22 cellular contexts compared by ENCODE assay signal in genomic region chr3:73071952-73072351, GRCh38. TPM values are rescaled to one million over a fixed set of nuclear protein-coding genes. Genes with fewer than 3 reads are reported as not detected.
DNase-seq lines count a peak whose midpoint lies in the region; ATAC-seq, FAIRE-seq and TF ChIP-seq lines count a peak whose summit lies in the region.
"Had no signal": no experiment of that assay in that cellular context is flagged by ENCODE, and none has a peak within 500 bp of the region (broad histone marks: within the 10 kb centered on the region; RNA-seq: fewer than 3 reads in every experiment).

No MANE protein-coding gene starts in this region.

- no peaks in the 10 kb centered on the region for H3K9me3 ChIP-seq in SJSA1 (replicated peaks)
- H3K9me3 ChIP-seq in HepG2 (ENCODE audit: low read length) = no peaks in the 10 kb centered on the region
- no peaks in the 10 kb centered on the region for H3K9me3 ChIP-seq in CD8-positive, alpha-beta memory T cell (ENCODE audit: low read length)
- H3K9me3 ChIP-seq: BLaER1 treated with 17β-estradiol and CSF1 and Interleukin-3, amounts not matched to agents 10 nM and 100 nM; HAP-1; Peyer's patch had no signal

- CTCF ChIA-PET in HepG2 (lab: Yijun Ruan, JAX; ENCODE audit: low intra/inter-chr PET ratio, low total read pairs) = no interaction called here
- CTCF ChIA-PET in CD8-positive, alpha-beta memory T cell (lab: Charles Lee) = no interaction called here

- no peak overlapping the region for H2AFZ ChIP-seq in ACC112 (ENCODE audit: low read length, unreplicated experiment)
- no peak overlapping the region for H2AFZ ChIP-seq in HepG2 (ENCODE audit: low read length)

- peaks cover 6% of the 10 kb centered on the region; the same call in 1 of the 2 replicates for H3K36me3 ChIP-seq in ACC112 (ENCODE audit: insufficient read depth, low read length)
- H3K36me3 ChIP-seq in SJSA1 = peaks cover 13% of the 10 kb centered on the region
- peaks cover 0 to 4% of the 10 kb centered on the region in 2 experiments; a peak in 2 of 5 replicates for H3K36me3 ChIP-seq in HepG2 (replicated peaks in 1 of 2; ENCODE audit: control insufficient read depth in 1 of 2, insufficient read depth in 2 of 2, low read length in 2 of 2)
- H3K36me3 ChIP-seq in CD8-positive, alpha-beta memory T cell (ENCODE audit: insufficient read depth, low read length) = no peaks in the 10 kb centered on the region

- H3K36me3 Mint-ChIP-seq in CD8-positive, alpha-beta memory T cell = peaks cover 0 to 4% (median 0%) of the 10 kb centered on the region in 3 donors
- H3K36me3 Mint-ChIP-seq: CD8-positive, alpha-beta T cell had no signal

- no TSS peak for BruUV-seq in HepG2 (replicated peaks; lab: Mats Ljungman, UMichigan)

- ATAC-seq in HepG2 (peak; percentile 24; the same call in 2 of the 3 replicates), GM21529 (IDR thresholded peaks at IDR 0.05; ENCODE audit: unreplicated experiment) (no peak), GM18861 (IDR thresholded peaks at IDR 0.05; ENCODE audit: unreplicated experiment) (no peak), GM18519 (IDR thresholded peaks at IDR 0.05; ENCODE audit: low FRiP score, unreplicated experiment) (no peak)
- ATAC-seq: CD8-positive, alpha-beta T cell had no signal

- H3K27ac Mint-ChIP-seq in CD8-positive, alpha-beta memory T cell = peak overlapping the region in 3 of 8 donors; percentile 18 to 68 (median 49)

- H3K4me1 Mint-ChIP-seq in CD8-positive, alpha-beta memory T cell = peaks cover 20 to 39% (median 30%) of the 10 kb centered on the region in 3 donors

- H3K27me3 Mint-ChIP-seq in CD8-positive, alpha-beta memory T cell = no peaks in the 10 kb centered on the region

- in situ Hi-C loops in HepG2 (cut with HindIII; ENCODE audit: extremely low pct_ligation_motif_present, low pct_unique_long_range_greater_than_20kb) = loop anchor here (25.0 kb wide), 1 partner anchor 660 kb away; no protein-coding TSS in a partner anchor

- no peaks in the 10 kb centered on the region for H3K9me3 Mint-ChIP-seq in CD8-positive, alpha-beta memory T cell
- H3K9me3 Mint-ChIP-seq: CD8-positive, alpha-beta T cell had no signal

- TF ChIP-seq EP300 in HepG2 (IDR thresholded peaks at IDR 0.05; ENCODE audit: low read depth in 2 of 2, low read length in 2 of 2) = no peak
- TF ChIP-seq EP300 in HepG2 (CRISPR knock-in tag; IDR thresholded peaks at IDR 0.05; ENCODE audit: borderline replicate concordance) = no peak

- no peak overlapping the region for H3K9ac ChIP-seq in HepG2 (ENCODE audit: insufficient read depth, low read depth, low read length)
- H3K9ac ChIP-seq: BLaER1 treated with 17β-estradiol and CSF1 and Interleukin-3, amounts not matched to agents 10 nM and 100 nM; KMS-11 had no signal

- no peak overlapping the region for H3K4me2 ChIP-seq in HepG2 (ENCODE audit: low read depth, low read length)
- H3K4me2 ChIP-seq: BLaER1 treated with 17β-estradiol and CSF1 and Interleukin-3, amounts not matched to agents 10 nM and 100 nM; KMS-11 had no signal

- H3K27ac ChIP-seq in ACC112 (ENCODE audit: low read depth, low read length) (peak overlapping the region; percentile 79), SJSA1 (peak overlapping the region; percentile 62), HepG2 (ENCODE audit: extremely low read length, insufficient read depth, low read length) (no peak overlapping the region)
- H3K27ac ChIP-seq in CD8-positive, alpha-beta memory T cell (ENCODE audit: low read depth, low read length) = no peak overlapping the region
- H3K27ac ChIP-seq: BLaER1 treated with 17β-estradiol and CSF1 and Interleukin-3, amounts not matched to agents 10 nM and 100 nM; HL-60; KMS-11; Peyer's patch had no signal

- H3K4me1 ChIP-seq in ACC112 (ENCODE audit: control insufficient read depth, insufficient read depth, low read length, unreplicated experiment) (peaks cover 36% of the 10 kb centered on the region), SJSA1 (replicated peaks) (peaks cover 31% of the 10 kb centered on the region), HepG2 (ENCODE audit: insufficient read depth, low read length) (peaks cover 8% of the 10 kb centered on the region)
- no peaks in the 10 kb centered on the region for H3K4me1 ChIP-seq in CD8-positive, alpha-beta memory T cell (ENCODE audit: insufficient read depth, low read length)
- H3K4me1 ChIP-seq: Peyer's patch had no signal

- no peak overlapping the region for H3K4me3 Mint-ChIP-seq in CD8-positive, alpha-beta memory T cell
- H3K4me3 Mint-ChIP-seq: CD8-positive, alpha-beta T cell had no signal

- H3K27me3 ChIP-seq in ACC112 (ENCODE audit: insufficient read depth, low read length) (no peaks in the 10 kb centered on the region), SJSA1 (replicated peaks) (no peaks in the 10 kb centered on the region), HepG2 (ENCODE audit: control insufficient read depth in 1 of 2, insufficient read depth in 2 of 2, low read length in 2 of 2) (no peaks in the 10 kb centered on the region)
- H3K27me3 ChIP-seq in CD8-positive, alpha-beta memory T cell (ENCODE audit: insufficient read depth, low read length, poor library complexity, severe bottlenecking) = no peaks in the 10 kb centered on the region
- H3K27me3 ChIP-seq: BLaER1 treated with 17β-estradiol and CSF1 and Interleukin-3, amounts not matched to agents 10 nM and 100 nM; Peyer's patch had no signal

- H3K4me3 ChIP-seq in ACC112 (ENCODE audit: low read depth, low read length) (0 out of 2 replicates have a peak overlapping the region, but pooled peaks have one; percentile 28), SJSA1 (no peak overlapping the region), HepG2 (replicated peaks in 1 of 3; ENCODE audit: insufficient read depth in 1 of 3, low read depth in 2 of 3, low read length in 3 of 3) (no peak overlapping the region)
- no peak overlapping the region for H3K4me3 ChIP-seq in CD8-positive, alpha-beta memory T cell (ENCODE audit: low read length)
- H3K4me3 ChIP-seq: BLaER1 treated with 17β-estradiol and CSF1 and Interleukin-3, amounts not matched to agents 10 nM and 100 nM; HAP-1; Peyer's patch had no signal

- 80% methylated on average over 1 of the region's 1 CpG for WGBS in HepG2 (ENCODE audit: low lambda C conversion rate)

- TF ChIP-seq POLR2A in HepG2 (IDR thresholded peaks at IDR 0.05; ENCODE audit: insufficient read depth in 1 of 2, low read depth in 2 of 2, low read length in 2 of 2) = no peak

- H4K20me1 ChIP-seq in HepG2 (ENCODE audit: insufficient read depth, low read length) = no peaks in the 10 kb centered on the region

- H3K79me2 ChIP-seq in ACC112 (ENCODE audit: control insufficient read depth, insufficient read depth, low read length, unreplicated experiment) (no peaks in the 10 kb centered on the region), HepG2 (ENCODE audit: insufficient read depth, low read length) (no peaks in the 10 kb centered on the region)

- DNase-seq in D721Med (ENCODE audit: insufficient read length, low spot score) (no peak), SJSA1 (ENCODE audit: low read depth in 1 of 2, low spot score in 2 of 2) (no peak), HepG2 (ENCODE audit: low spot score) (no peak)
- DNase-seq in CD8-positive, alpha-beta memory T cell = no peak
- DNase-seq: ACHN; Calu3; CD8-positive, alpha-beta T cell; NCI-H1092 treated with DMSO at 0.1 percent for 48 hours; NCI-H1436 treated with DMSO at 0.1 percent for 48 hours; NCI-H1930; NCI-H2227 treated with DMSO at 0.1 percent for 48 hours; NCI-H774; Peyer's patch had no signal

- POLR2A ChIA-PET in HepG2 (lab: Yijun Ruan, JAX) = no interaction called here
- POLR2A ChIA-PET in CD8-positive, alpha-beta memory T cell (lab: Charles Lee) = no interaction called here

- FAIRE-seq in D721Med (lab: Jason Lieb, UNC) (peak; percentile 25), HepG2 (lab: Jason Lieb, UNC) (no peak)
- FAIRE-seq: G401.6 had no signal

- TF ChIP-seq CTCF in D721Med (IDR thresholded peaks at IDR 0.05; ENCODE audit: insufficient read depth, missing control alignments) = no peak
- TF ChIP-seq CTCF in HepG2 (CRISPR knock-in tag; IDR thresholded peaks at IDR 0.05) = no peak

- intact Hi-C loops in HepG2 (cut with micrococcal nuclease; ENCODE audit: unreplicated experiment) = no loop called here

- TF ChIP-seq RAD21 in HepG2 (CRISPR knock-in tag; IDR thresholded peaks at IDR 0.05) = no peak

TF ChIP-seq in HepG2, 621 proteins besides CTCF, POLR2A, EP300 and RAD21:
- peak; percentile 83 for TF ChIP-seq RBM22 (optimal IDR thresholded peaks at IDR 0.05; ENCODE audit: low read length)
- no peak for TF ChIP-seq SAP130 (CRISPR knock-in tag; IDR thresholded peaks at IDR 0.05; ENCODE audit: low read depth)
- peak; percentile 32; the same call in 1 of the 2 replicates for TF ChIP-seq POLR2AphosphoS5 (IDR thresholded peaks at IDR 0.05; ENCODE audit: low read depth, low read length)
TF ChIP-seq in HepG2: peak in this region for 2.

RNA-seq across cellular contexts. Expression of gene EBLN2, which starts 10.5 kb away (rescaled TPM):
- 1.1 and 2.1 TPM in 2 replicates for total RNA-seq in SJSA1 (2014; rRNA removed; shearing (Covaris generic))
- 1.3 and 8.3 TPM in 2 replicates for total RNA-seq in HepG2 (2016; rRNA removed; fragmentation: Illumina TruSeq; extraction: Trizol)
- total RNA-seq in HepG2 (2016; cell fraction: cytosol; rRNA removed; fragmentation: Illumina TruSeq; extraction: Trizol; ENCODE audit: low read depth) = 3.8 and 3.9 TPM in 2 replicates
- total RNA-seq in HepG2 (2016; cell fraction: insoluble cytoplasmic fraction; rRNA removed; fragmentation: Illumina TruSeq; extraction: Trizol) = 0.92 and 8.0 TPM in 2 replicates
- total RNA-seq in HepG2 (2016; cell fraction: membrane; rRNA removed; fragmentation: Illumina TruSeq; extraction: Trizol) = 6.1 and 8.1 TPM in 2 replicates
- total RNA-seq in HepG2 (2016; cell fraction: nucleus; rRNA removed; fragmentation: Illumina TruSeq; extraction: Trizol) = 22.4 and 25.8 TPM in 2 replicates
- 2.6 and 3.3 TPM in 2 replicates for polyA plus RNA-seq in HepG2 (2011; rRNA removed)
- 0.21 and 0.36 TPM in 2 replicates for polyA plus RNA-seq in HepG2 (2011; cell fraction: cytosol; rRNA removed)
- 8.2 and 8.5 TPM in 2 replicates for polyA plus RNA-seq in HepG2 (2011; cell fraction: nucleus; rRNA removed)
- polyA plus RNA-seq in HepG2 (2012) = 1.7 and 1.9 TPM in 2 replicates
- not detected in 2 replicates for polyA plus RNA-seq in HepG2 (2016; cell fraction: cytosol; fragmentation: Illumina TruSeq; extraction: Trizol; ENCODE audit: low read depth)
- 0.22 and 0.33 TPM in 2 replicates for polyA plus RNA-seq in HepG2 (2016; cell fraction: insoluble cytoplasmic fraction; fragmentation: Illumina TruSeq; extraction: Trizol; ENCODE audit: low read depth)
- polyA plus RNA-seq in HepG2 (2016; cell fraction: membrane; fragmentation: Illumina TruSeq; extraction: Trizol; ENCODE audit: low read depth) = not detected in 2 replicates
- polyA plus RNA-seq in HepG2 (2016; cell fraction: nucleus; fragmentation: Illumina TruSeq; extraction: Trizol; ENCODE audit: insufficient read depth, low read depth) = 22.5 and 23.0 TPM in 2 replicates
- polyA minus RNA-seq in HepG2 (2011; rRNA and poly(A)+ RNA removed; ENCODE audit: low replicate concordance) = 6.9 and 7.2 TPM in 2 replicates
- polyA minus RNA-seq in HepG2 (2011; cell fraction: cytosol; rRNA and poly(A)+ RNA removed) = 0.99 and 1.4 TPM in 2 replicates
- 46.7 and 49.7 TPM in 2 replicates for polyA minus RNA-seq in HepG2 (2011; cell fraction: nucleus; rRNA and poly(A)+ RNA removed)
- 1 to 10 TPM; 3.2 to 4.7 TPM for total RNA-seq in CD8-positive, alpha-beta memory T cell
- 0.76 TPM for polyA plus RNA-seq in CD8-positive, alpha-beta memory T cell

Comparison
In these comparisons a context has a peak if more than half of its experiments do, and no peak if none do; other contexts are left out.
1. H3K27ac ChIP-seq: peak in ACC112 (single experiment) and SJSA1 (single experiment); none in HepG2 (single experiment) and CD8-positive, alpha-beta memory T cell (single experiment).